ENCODE assay signal across 8 cellular contexts in genomic region chr2:182666674-182667320, GRCh38. TPM values are rescaled to one million over a fixed set of nuclear protein-coding genes. Genes with fewer than 3 reads are reported as not detected.
DNase-seq lines count a peak whose midpoint lies in the region; ATAC-seq and TF ChIP-seq lines count a peak whose summit lies in the region.

No MANE protein-coding gene starts in this region.

- no peak overlapping the region for H3K4me3 Mint-ChIP-seq in activated CD8-positive, alpha-beta T cell treated with anti-CD3 and anti-CD28 coated beads, Interleukin-2, amount 10 ng/mL, durations not matched to agents 7 days and 5 days

- H3K36me3 Mint-ChIP-seq in activated CD8-positive, alpha-beta T cell treated with anti-CD3 and anti-CD28 coated beads, Interleukin-2, amount 10 ng/mL, durations not matched to agents 7 days and 5 days (ENCODE audit: low read depth), result no peaks in the 10 kb centered on the region

- H3K4me3 ChIP-seq in left ventricle myocardium inferior, result no peak overlapping the region

- H3K4me1 Mint-ChIP-seq in activated CD8-positive, alpha-beta T cell treated with anti-CD3 and anti-CD28 coated beads, Interleukin-2, amount 10 ng/mL, durations not matched to agents 7 days and 5 days (ENCODE audit: low read depth), result no peaks in the 10 kb centered on the region

- peaks cover 17% of the 10 kb centered on the region for H3K27me3 Mint-ChIP-seq in activated CD8-positive, alpha-beta T cell treated with anti-CD3 and anti-CD28 coated beads, Interleukin-2, amount 10 ng/mL, durations not matched to agents 7 days and 5 days (ENCODE audit: low read depth)

- no peak for DNase-seq in left ventricle myocardium inferior
- no peak for DNase-seq in Right ventricle myocardium superior
- peak; percentile 15 for DNase-seq in HT1080 (ENCODE audit: low read depth)
- DNase-seq in activated CD8-positive, alpha-beta T cell treated with anti-CD3 and anti-CD28 coated beads, Interleukin-2, amount 10 ng/mL, durations not matched to agents 7 days and 5 days, result peak; percentile 28
- DNase-seq in lung microvascular endothelial cell (ENCODE audit: low read depth in 2 of 2), result peak; percentile 36 to 51
- no peak for DNase-seq in activated gamma-delta T cell treated with Interleukin-2 at 50 U/mL for 16 hours
- no peak for DNase-seq in cerebellum (ENCODE audit: low spot score)

- no peaks in the 10 kb centered on the region for H3K9me3 Mint-ChIP-seq in activated CD8-positive, alpha-beta T cell treated with anti-CD3 and anti-CD28 coated beads, Interleukin-2, amount 10 ng/mL, durations not matched to agents 7 days and 5 days (ENCODE audit: insufficient read depth)

- intact Hi-C loops in left ventricle myocardium inferior (cut with micrococcal nuclease) (no loop called here), Right ventricle myocardium superior (cut with DNase I) (no loop called here)

- ATAC-seq in Right ventricle myocardium superior (ENCODE audit: poor library complexity) (no peak), GM21528 (IDR thresholded peaks at IDR 0.05; ENCODE audit: low FRiP score, unreplicated experiment) (peak; percentile 86)
- ATAC-seq in activated CD8-positive, alpha-beta T cell treated with anti-CD3 and anti-CD28 coated beads, Interleukin-2, amount 10 ng/mL, durations not matched to agents 7 days and 5 days, result peak; percentile 64

- peak; percentile 53 for TF ChIP-seq CTCF in left ventricle myocardium inferior (IDR thresholded peaks at IDR 0.05; ENCODE audit: borderline replicate concordance)

- no peak overlapping the region for H3K27ac ChIP-seq in left ventricle myocardium inferior (replicated peaks)

- H3K36me3 ChIP-seq in left ventricle myocardium inferior, result no peaks in the 10 kb centered on the region

- no peak overlapping the region for H3K27ac Mint-ChIP-seq in activated CD8-positive, alpha-beta T cell treated with anti-CD3 and anti-CD28 coated beads, Interleukin-2, amount 10 ng/mL, durations not matched to agents 7 days and 5 days

- H3K27me3 ChIP-seq in left ventricle myocardium inferior (ENCODE audit: low read depth), result no peaks in the 10 kb centered on the region

- H3K4me1 ChIP-seq in left ventricle myocardium inferior, result no peaks in the 10 kb centered on the region

- POLR2A ChIA-PET in activated CD8-positive, alpha-beta T cell treated with anti-CD3 and anti-CD28 coated beads, Interleukin-2, amount 10 ng/mL, durations not matched to agents 7 days and 5 days (lab: Charles Lee), result no interaction called here

- CTCF ChIA-PET in activated CD8-positive, alpha-beta T cell treated with anti-CD3 and anti-CD28 coated beads, Interleukin-2, amount 10 ng/mL, durations not matched to agents 7 days and 5 days (lab: Charles Lee), result interaction anchor here (0.7 to 2.2 kb wide), 19 partner anchors 8 to 329 kb away, joined by 3 to 36 read pairs (median 4); partner anchors contain the start of gene DNAJC10

- H3K9me3 ChIP-seq in left ventricle myocardium inferior (replicated peaks), result no peaks in the 10 kb centered on the region

RNA-seq across cellular contexts. Expression of gene DNAJC10, which starts 49.3 kb away (rescaled TPM):
- total RNA-seq in left ventricle myocardium inferior (55.8 TPM), Right ventricle myocardium superior (60.4 TPM), lung microvascular endothelial cell (44.2 and 63.3 TPM in 2 replicates), cerebellum (51.6 TPM)
- total RNA-seq in HT1080 (2014; rRNA removed; shearing (Covaris generic)), result 84.6 and 84.7 TPM in 2 replicates
- 67.8 and 83.9 TPM in 2 replicates for polyA plus RNA-seq in HT1080 (2015; cell fraction: cytosol; rRNA removed)
- 107 and 114 TPM in 2 replicates for polyA plus RNA-seq in HT1080 (2015; cell fraction: nucleus; rRNA removed)
- 10 to 100 TPM; 41.4 to 51.4 TPM for total RNA-seq in activated CD8-positive, alpha-beta T cell treated with anti-CD3 and anti-CD28 coated beads, Interleukin-2, amount 10 ng/mL, durations not matched to agents 7 days and 5 days

Comparison
In these comparisons a context has a peak if more than half of its experiments do, and no peak if none do; other contexts are left out.
1. DNase-seq: peak in HT1080 (single experiment), activated CD8-positive, alpha-beta T cell treated with anti-CD3 and anti-CD28 coated beads, Interleukin-2, amount 10 ng/mL, durations not matched to agents 7 days and 5 days (single experiment) and lung microvascular endothelial cell (2 of 2); none in left ventricle myocardium inferior (single experiment), Right ventricle myocardium superior (single experiment), activated gamma-delta T cell treated with Interleukin-2 at 50 U/mL for 16 hours (single experiment) and cerebellum (single experiment).